ENCODE assay signal across 9 cellular contexts in the genomic region with DNA sequence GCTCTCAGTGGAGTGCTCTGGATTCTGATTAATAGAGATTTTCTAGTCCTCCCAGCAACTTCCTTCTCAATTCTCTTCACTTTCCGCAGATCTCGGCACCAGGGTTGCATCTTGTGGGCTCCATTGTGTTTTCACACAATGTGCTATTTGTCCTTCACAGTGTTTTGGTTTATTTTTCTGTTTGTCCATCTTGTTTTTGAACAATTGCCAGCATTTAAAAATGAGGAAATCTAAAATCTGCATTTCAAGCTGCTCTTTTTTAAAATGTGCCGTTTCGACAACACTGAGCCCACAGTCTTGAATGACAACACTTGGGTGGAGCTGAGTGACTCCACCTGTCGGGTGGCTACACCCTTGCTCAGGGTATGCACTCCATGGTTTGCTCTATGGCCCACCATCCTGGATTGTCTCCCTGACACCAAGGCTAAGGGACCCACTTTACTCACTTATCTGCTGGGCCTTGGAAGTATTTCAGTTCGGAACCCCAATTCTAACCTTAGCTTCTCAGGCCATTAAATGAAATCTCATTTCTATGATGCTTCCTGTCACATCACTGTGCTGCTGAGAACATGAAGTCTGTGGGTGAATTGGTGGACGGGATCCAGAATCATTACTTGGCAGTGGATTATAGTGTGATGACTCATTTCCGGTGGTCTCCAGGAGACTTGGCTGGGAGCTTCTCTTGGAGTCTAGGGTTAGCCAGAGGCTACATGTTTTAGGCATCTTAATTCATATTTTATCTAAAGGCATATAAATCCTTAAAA. TPM values are rescaled to one million over a fixed set of nuclear protein-coding genes. Genes with fewer than 3 reads are reported as not detected.
DNase-seq lines count a peak whose midpoint lies in the region; ATAC-seq and TF ChIP-seq lines count a peak whose summit lies in the region.
"Had no signal": no experiment of that assay in that cellular context is flagged by ENCODE, and none has a peak within 500 bp of the region (broad histone marks: within the 10 kb centered on the region; RNA-seq: fewer than 3 reads in every experiment).

No MANE protein-coding gene starts in this region.

- no peak overlapping the region for H2BK15ac ChIP-seq in H9 (ENCODE audit: low read depth, low read length)

- no peak overlapping the region for H4K91ac ChIP-seq in H9 (ENCODE audit: insufficient read length, low read depth, low read length)

- H2AK5ac ChIP-seq in H9 (ENCODE audit: insufficient read length, low read length), result no peak overlapping the region

- no peak overlapping the region for H3T11ph ChIP-seq in H9 (ENCODE audit: low read length)

- H3K9ac ChIP-seq in H9 (ENCODE audit: extremely low read depth, insufficient read length, low read length), result no peak overlapping the region

- H3K14ac ChIP-seq in H9 (ENCODE audit: insufficient read depth, low read length), result no peak overlapping the region; the same call in 1 of the 2 replicates

- no peak overlapping the region for H2BK12ac ChIP-seq in H9 (ENCODE audit: insufficient read length, low read depth, low read length)

- H3K79me2 ChIP-seq in H9 (ENCODE audit: insufficient read depth, low read length), result no peaks in the 10 kb centered on the region

- H2BK20ac ChIP-seq in H9 (ENCODE audit: low read depth, low read length, poor library complexity, severe bottlenecking), result no peak overlapping the region

- no peak overlapping the region for H4K5ac ChIP-seq in H9 (ENCODE audit: insufficient read length, low read depth, low read length)

- H3K23me2 ChIP-seq in H9 (ENCODE audit: insufficient read length, low read depth, low read length, poor library complexity, severe bottlenecking), result no peaks in the 10 kb centered on the region

- H3K18ac ChIP-seq in H9 (ENCODE audit: insufficient read length, low read depth, low read length), result no peak overlapping the region

- peaks cover 16% of the 10 kb centered on the region for H3K4me1 Mint-ChIP-seq in osteocyte (ENCODE audit: unreplicated experiment)
- no peaks in the 10 kb centered on the region for H3K4me1 Mint-ChIP-seq in activated naive CD8-positive, alpha-beta T cell treated with anti-CD3 and anti-CD28 coated beads for 36 hours
- peaks cover 13% of the 10 kb centered on the region in 2 experiments; a peak in 3 of 4 replicates for H3K4me1 Mint-ChIP-seq in H9

- no peak overlapping the region for H3K4me2 ChIP-seq in H9 (ENCODE audit: insufficient read depth, insufficient read length, low read length)

- H2BK120ac ChIP-seq in H9 (ENCODE audit: low read depth, low read length, poor library complexity, severe bottlenecking), result no peak overlapping the region

- no peaks in the 10 kb centered on the region for H3K9me3 Mint-ChIP-seq in osteocyte (ENCODE audit: unreplicated experiment)
- no peaks in the 10 kb centered on the region for H3K9me3 Mint-ChIP-seq in activated naive CD8-positive, alpha-beta T cell treated with anti-CD3 and anti-CD28 coated beads for 36 hours
- H3K9me3 Mint-ChIP-seq in H9, result no peaks in the 10 kb centered on the region

- H3K36me3 Mint-ChIP-seq in osteocyte (ENCODE audit: unreplicated experiment) (peaks cover 2% of the 10 kb centered on the region), H9 (ENCODE audit: insufficient read depth in 1 of 3, low read depth in 3 of 3) (peaks cover 0 to 2% (median 0%) of the 10 kb centered on the region in 3 experiments; a peak in 2 of 7 replicates)
- H3K36me3 Mint-ChIP-seq in activated naive CD8-positive, alpha-beta T cell treated with anti-CD3 and anti-CD28 coated beads for 36 hours, result peaks cover 5% of the 10 kb centered on the region

- H3K27me3 Mint-ChIP-seq in osteocyte (ENCODE audit: unreplicated experiment) (no peaks in the 10 kb centered on the region), H9 (ENCODE audit: low read depth) (no peaks in the 10 kb centered on the region)
- peaks cover 4% of the 10 kb centered on the region for H3K27me3 Mint-ChIP-seq in activated naive CD8-positive, alpha-beta T cell treated with anti-CD3 and anti-CD28 coated beads for 36 hours

- no peak overlapping the region for H3K23ac ChIP-seq in H9 (ENCODE audit: insufficient read length, low read depth, low read length)

- ATAC-seq in HG02763 (IDR thresholded peaks at IDR 0.05; ENCODE audit: unreplicated experiment), result no peak

- no peaks in the 10 kb centered on the region for H3K4me1 ChIP-seq in H9 (ENCODE audit: insufficient read depth, low read length)

- H4K8ac ChIP-seq in H9 (replicated peaks; ENCODE audit: insufficient read length, low read depth, low read length), result no peak overlapping the region

- H3K4me3 ChIP-seq in dorsolateral prefrontal cortex, result peak overlapping the region in 37 of 59 donors; percentile 1 to 55 (median 26)

- no CpG with 5 or more reads among the region's 8 CpGs for WGBS in H9 (ENCODE audit: extremely low coverage, insufficient read length, low lambda C conversion rate)

- H3K27ac Mint-ChIP-seq in osteocyte (ENCODE audit: unreplicated experiment) (peak overlapping the region; percentile 60), H9 (no peak overlapping the region)
- no peak overlapping the region for H3K27ac Mint-ChIP-seq in activated naive CD8-positive, alpha-beta T cell treated with anti-CD3 and anti-CD28 coated beads for 36 hours

- no peak overlapping the region for H2AFZ ChIP-seq in H9 (ENCODE audit: low read length)

- H3K56ac ChIP-seq in H9 (ENCODE audit: insufficient read length, low read depth, low read length), result no peak overlapping the region

- TF ChIP-seq CTCF in dorsolateral prefrontal cortex (IDR thresholded peaks at IDR 0.05 in 54 of 56, conservative IDR thresholded peaks at IDR 0.05 in 2 of 56; ENCODE audit: low read depth in 1 of 56, partially characterized antibody in 56 of 56) (peak in 2 of 56 donors; percentile 11 to 16), osteocyte (IDR thresholded peaks at IDR 0.05) (no peak), H9 (conservative IDR thresholded peaks at IDR 0.05) (no peak)

- H4K20me1 ChIP-seq in H9 (ENCODE audit: control insufficient read depth, insufficient read depth, insufficient read length), result no peaks in the 10 kb centered on the region

- H2BK5ac ChIP-seq in H9 (ENCODE audit: insufficient read length, low read length), result no peak overlapping the region

- H3K27me3 ChIP-seq in dorsolateral prefrontal cortex (peaks cover 0 to 5% (median 0%) of the 10 kb centered on the region in 45 donors), H9 (ENCODE audit: insufficient read depth, low read length) (no peaks in the 10 kb centered on the region)

- DNase-seq in H4 (ENCODE audit: low spot score) (peak; percentile 73), NCI-H748 treated with DMSO at 0.1 percent for 48 hours (lab: John Stamatoyannopoulos, UW) (peak; percentile 19), dorsolateral prefrontal cortex (peak in 2 of 10 donors; percentile 19 to 42), osteocyte (ENCODE audit: extremely low spot score, unreplicated experiment) (no peak), H9 (no peak)
- no peak for DNase-seq in activated CD4-positive, alpha-beta T cell treated with anti-CD3 and anti-CD28 coated beads, Interleukin-2, amount 50 U/mL, for 4 hours
- DNase-seq in activated naive CD8-positive, alpha-beta T cell treated with anti-CD3 and anti-CD28 coated beads for 36 hours, result no peak
- DNase-seq: T-helper 9 cell had no signal

- peak overlapping the region in 55 of 59 donors; percentile 2 to 88 (median 66) for H3K27ac ChIP-seq in dorsolateral prefrontal cortex
- H3K27ac ChIP-seq in H9 (ENCODE audit: insufficient read length, low read depth, low read length), result no peak overlapping the region

- intact Hi-C loops in dorsolateral prefrontal cortex (cut with DNase I), result loop anchor here (5.0 to 10.0 kb wide), 2 partner anchors 84 to 87 kb away; a partner anchor contains a TSS

- H3K4ac ChIP-seq in H9 (ENCODE audit: low read depth, low read length), result no peak overlapping the region

- H3K79me1 ChIP-seq in H9 (ENCODE audit: insufficient read depth, low read depth, low read length, poor library complexity, severe bottlenecking), result no peaks in the 10 kb centered on the region

- no peaks in the 10 kb centered on the region for H3K9me3 ChIP-seq in H9 (ENCODE audit: control insufficient read depth, low read depth, low read length)

- H3K4me3 Mint-ChIP-seq in osteocyte (ENCODE audit: unreplicated experiment) (no peak overlapping the region), H9 (no peak overlapping the region)
- no peak overlapping the region for H3K4me3 Mint-ChIP-seq in activated naive CD8-positive, alpha-beta T cell treated with anti-CD3 and anti-CD28 coated beads for 36 hours

RNA-seq across cellular contexts. Expression of a gene that starts 3.4 kb away (rescaled TPM):
- total RNA-seq in H4 (2014; rRNA removed; shearing (Covaris generic)), result not detected in 2 replicates
- total RNA-seq in dorsolateral prefrontal cortex (1 to 10 TPM in 21 of 120 experiments, under 1 TPM in 77, not detected in 22; 0.13 to 3.4 (median 0.48) TPM), osteocyte (0.13 TPM in 1 of 2 replicates, not detected in the other), H9 (2021) (0.57 and 0.64 TPM in 2 replicates)
- not detected for total RNA-seq in activated naive CD8-positive, alpha-beta T cell treated with anti-CD3 and anti-CD28 coated beads for 36 hours

Comparison
In these comparisons a context has a peak if more than half of its experiments do, and no peak if none do; other contexts are left out.
1. DNase-seq: peak in H4 (single experiment) and NCI-H748 treated with DMSO at 0.1 percent for 48 hours (single experiment); none in osteocyte (single experiment), activated CD4-positive, alpha-beta T cell treated with anti-CD3 and anti-CD28 coated beads, Interleukin-2, amount 50 U/mL, for 4 hours (0 of 2), activated naive CD8-positive, alpha-beta T cell treated with anti-CD3 and anti-CD28 coated beads for 36 hours (single experiment) and H9 (single experiment).